Comparison of ENCODE assay signal across 23 cellular contexts in the genomic region with DNA sequence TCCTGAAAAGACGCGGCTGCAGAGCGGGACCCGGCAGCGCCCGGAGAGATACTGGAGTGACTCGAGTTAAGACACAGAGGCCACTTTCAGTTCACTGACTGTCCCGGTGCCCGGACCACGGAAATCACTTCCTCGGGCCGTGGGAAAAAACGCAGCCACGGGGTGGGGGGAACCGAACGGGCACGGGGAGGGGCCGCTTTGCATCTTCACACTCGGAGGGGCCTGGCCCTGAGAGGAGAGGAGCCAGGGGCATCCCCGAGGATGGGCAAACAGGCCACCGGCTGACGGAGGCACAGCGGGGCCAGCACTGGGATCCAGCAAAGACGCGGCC.
A peak's percentile ranks its signal among the peaks of the same experiment; 100 is the strongest.
DNase-seq lines count a peak whose midpoint lies in the region; ATAC-seq and TF ChIP-seq lines count a peak whose summit lies in the region.
"Had no signal": no experiment of that assay in that cellular context is flagged by ENCODE, and none has a peak within 500 bp of the region (broad histone marks: within the 10 kb centered on the region; RNA-seq: fewer than 3 reads in every experiment).

No MANE protein-coding gene starts in this region.

- intact Hi-C loops in right cardiac atrium (cut with DNase I): no loop called here

- no peaks in the 10 kb centered on the region for H3K27me3 ChIP-seq in H9 (ENCODE audit: insufficient read depth, low read length)
- no peaks in the 10 kb centered on the region for H3K27me3 ChIP-seq in right cardiac atrium (ENCODE audit: control insufficient read depth, insufficient read depth)
- no peaks in the 10 kb centered on the region for H3K27me3 ChIP-seq in trophoblast cell (ENCODE audit: insufficient read depth, low read length)
- H3K27me3 ChIP-seq: cardiac muscle cell had no signal

- H3K79me1 ChIP-seq in H9 (ENCODE audit: insufficient read depth, low read depth, low read length, poor library complexity, severe bottlenecking) (no peaks in the 10 kb centered on the region), trophoblast cell (ENCODE audit: low read length) (no peaks in the 10 kb centered on the region)

- H3K4ac ChIP-seq in H9 (ENCODE audit: low read depth, low read length) (no peak overlapping the region), trophoblast cell (ENCODE audit: low read depth, low read length) (no peak overlapping the region)

- H3K4me1 Mint-ChIP-seq in H9: peaks cover 4 to 24% of the 10 kb centered on the region in 2 experiments; a peak in 3 of 4 replicates
- H3K4me1 Mint-ChIP-seq: activated CD8-positive, alpha-beta memory T cell treated with anti-CD3 and anti-CD28 coated beads, Interleukin-2, amount 10 ng/mL, durations not matched to agents 7 days and 5 days had no signal

- DNase-seq in activated naive CD4-positive, alpha-beta T cell treated with anti-CD3 and anti-CD28 coated beads, Interleukin-2, amount 50 U/mL, for 16 hours: peak; percentile 6
- no peak for DNase-seq in activated naive CD4-positive, alpha-beta T cell (lab: John Stamatoyannopoulos, UW)
- DNase-seq in H9 (peak; percentile 27), right cardiac atrium (peak in 2 of 3 donors; percentile 34 to 51), AML-193 (lab: John Stamatoyannopoulos, UW) (no peak), trophoblast cell (no peak)
- peak; percentile 3 for DNase-seq in stimulated activated naive CD8-positive, alpha-beta T cell treated with anti-CD3 and anti-CD28 coated beads, Interleukin-15, Interleukin-2, amounts not matched to agents 100 U/mL and 50 U/mL, for 24 hours
- DNase-seq: activated CD8-positive, alpha-beta memory T cell treated with anti-CD3 and anti-CD28 coated beads, Interleukin-2, amount 10 ng/mL, durations not matched to agents 7 days and 5 days; activated effector memory CD4-positive, alpha-beta T cell treated with Interleukin-2 at 50 U/mL for 16 hours; amniotic stem cell; GDM1; HFFc6; NCI-H2081 treated with DMSO at 0.1 percent for 48 hours; NCI-H446 treated with DMSO at 0.1 percent for 48 hours; stimulated activated CD4-positive, alpha-beta T cell treated with anti-CD3 and anti-CD28 coated beads, Interleukin-12 subunit alpha, Interleukin-12 subunit beta, amount 100 ng/mL, for 4 hours had no signal

- H3K27ac ChIP-seq in H9 (ENCODE audit: insufficient read length, low read depth, low read length) (no peak overlapping the region), right cardiac atrium (ENCODE audit: low read length) (no peak overlapping the region), trophoblast cell (ENCODE audit: low read depth, low read length) (no peak overlapping the region)
- H3K27ac ChIP-seq: cardiac muscle cell, neural progenitor cell had no signal

- H3K9ac ChIP-seq in H9 (ENCODE audit: extremely low read depth, insufficient read length, low read length) (no peak overlapping the region), trophoblast cell (ENCODE audit: low read length) (no peak overlapping the region)
- H3K9ac ChIP-seq: neural progenitor cell had no signal

- H3K27ac Mint-ChIP-seq in H9: no peak overlapping the region; a peak in 1 of 7 replicates
- H3K27ac Mint-ChIP-seq: activated CD8-positive, alpha-beta memory T cell treated with anti-CD3 and anti-CD28 coated beads, Interleukin-2, amount 10 ng/mL, durations not matched to agents 7 days and 5 days; CD4-positive, alpha-beta T cell; HFFc6; neural progenitor cell had no signal

- no peak overlapping the region for H2BK15ac ChIP-seq in H9 (ENCODE audit: low read depth, low read length)

- no peak overlapping the region for H4K12ac ChIP-seq in trophoblast cell (ENCODE audit: low read depth, low read length)

- no peak overlapping the region for H3K56ac ChIP-seq in H9 (ENCODE audit: insufficient read length, low read depth, low read length)

- WGBS in H9 (ENCODE audit: extremely low coverage, insufficient read length, low lambda C conversion rate): no CpG with 5 or more reads among the region's 25 CpGs
- 84% methylated on average over 25 of the region's 25 CpGs for WGBS in right cardiac atrium
- WGBS in trophoblast cell (ENCODE audit: extremely low coverage, insufficient coverage, insufficient read length): no CpG with 5 or more reads among the region's 25 CpGs

- H3K4me2 ChIP-seq in H9 (ENCODE audit: insufficient read depth, insufficient read length, low read length) (no peak overlapping the region), trophoblast cell (ENCODE audit: low read length) (no peak overlapping the region)
- H3K4me2 ChIP-seq: neural progenitor cell had no signal

- H3K4me3 ChIP-seq in right cardiac atrium (ENCODE audit: low read length) (no peak overlapping the region), trophoblast cell (ENCODE audit: low read depth, low read length) (no peak overlapping the region)
- H3K4me3 ChIP-seq: cardiac muscle cell, neural progenitor cell had no signal

- no peak overlapping the region for H2BK12ac ChIP-seq in H9 (ENCODE audit: insufficient read length, low read depth, low read length)
- H2BK12ac ChIP-seq in trophoblast cell (ENCODE audit: low read length): no peak overlapping the region

- H3K23ac ChIP-seq in H9 (ENCODE audit: insufficient read length, low read depth, low read length) (no peak overlapping the region), trophoblast cell (ENCODE audit: low read length) (no peak overlapping the region)

- no peak overlapping the region for H3T11ph ChIP-seq in H9 (ENCODE audit: low read length)

- H2AFZ ChIP-seq in H9 (ENCODE audit: low read length) (no peak overlapping the region), trophoblast cell (ENCODE audit: insufficient read depth, low read length, poor library complexity) (no peak overlapping the region)
- H2AFZ ChIP-seq: neural progenitor cell had no signal

- H4K5ac ChIP-seq in H9 (ENCODE audit: insufficient read length, low read depth, low read length): no peak overlapping the region

- no peak for TF ChIP-seq CTCF in H9 (conservative IDR thresholded peaks at IDR 0.05)

- H3K23me2 ChIP-seq in H9 (ENCODE audit: insufficient read length, low read depth, low read length, poor library complexity, severe bottlenecking): peaks cover 5% of the 10 kb centered on the region

- H3K27me3 Mint-ChIP-seq in H9 (ENCODE audit: low read depth): peaks cover 18% of the 10 kb centered on the region
- H3K27me3 Mint-ChIP-seq: activated CD8-positive, alpha-beta memory T cell treated with anti-CD3 and anti-CD28 coated beads, Interleukin-2, amount 10 ng/mL, durations not matched to agents 7 days and 5 days; CD4-positive, alpha-beta T cell had no signal

- H3K14ac ChIP-seq in H9 (ENCODE audit: insufficient read depth, low read length): no peak overlapping the region
- H3K14ac ChIP-seq in trophoblast cell (ENCODE audit: low read length): no peak overlapping the region

- H2BK5ac ChIP-seq in H9 (ENCODE audit: insufficient read length, low read length) (no peak overlapping the region), trophoblast cell (ENCODE audit: low read depth, low read length, poor library complexity) (no peak overlapping the region)

- H3K9me3 ChIP-seq in H9 (ENCODE audit: control insufficient read depth, low read depth, low read length) (no peaks in the 10 kb centered on the region), right cardiac atrium (ENCODE audit: control insufficient read depth, low read length) (no peaks in the 10 kb centered on the region), trophoblast cell (ENCODE audit: insufficient read depth, low read depth, low read length) (no peaks in the 10 kb centered on the region)

- no peak for ATAC-seq in right cardiac atrium
- no peak for ATAC-seq in stimulated activated naive CD8-positive, alpha-beta T cell treated with anti-CD3 and anti-CD28 coated beads, Interleukin-15, Interleukin-2, amounts not matched to agents 100 U/mL and 50 U/mL, for 24 hours
- no peak for ATAC-seq in HG03175 (IDR thresholded peaks at IDR 0.05; ENCODE audit: unreplicated experiment)
- ATAC-seq: activated CD4-positive, CD25-positive, alpha-beta regulatory T cell treated with anti-CD3 and anti-CD28 coated beads, Interleukin-2, amount 50 U/mL, for 24 hours; activated CD8-positive, alpha-beta memory T cell treated with anti-CD3 and anti-CD28 coated beads, Interleukin-2, amount 10 ng/mL, durations not matched to agents 7 days and 5 days; esophagus mucosa; left colon; Panc1 had no signal

- H3K36me3 ChIP-seq in trophoblast cell (ENCODE audit: control insufficient read depth in 1 of 2, insufficient read depth in 2 of 2, low read length in 2 of 2): no peaks in the 10 kb centered on the region
- H3K36me3 ChIP-seq: cardiac muscle cell, neural progenitor cell had no signal

- H4K20me1 ChIP-seq in H9 (ENCODE audit: control insufficient read depth, insufficient read depth, insufficient read length): no peaks in the 10 kb centered on the region

- no peak overlapping the region for H4K8ac ChIP-seq in H9 (replicated peaks; ENCODE audit: insufficient read length, low read depth, low read length)
- no peak overlapping the region for H4K8ac ChIP-seq in trophoblast cell (ENCODE audit: low read depth, low read length)

- H2AK5ac ChIP-seq in H9 (ENCODE audit: insufficient read length, low read length) (no peak overlapping the region), trophoblast cell (ENCODE audit: low read length) (no peak overlapping the region)

- no peak overlapping the region for H2BK20ac ChIP-seq in H9 (ENCODE audit: low read depth, low read length, poor library complexity, severe bottlenecking)

- no peak overlapping the region for H2BK120ac ChIP-seq in H9 (ENCODE audit: low read depth, low read length, poor library complexity, severe bottlenecking)
- H2BK120ac ChIP-seq in trophoblast cell (ENCODE audit: insufficient read depth, low read length, poor library complexity): no peak overlapping the region

- no peak overlapping the region for H4K91ac ChIP-seq in H9 (ENCODE audit: insufficient read length, low read depth, low read length)
- H4K91ac ChIP-seq in trophoblast cell (ENCODE audit: low read depth, low read length): no peak overlapping the region

- peaks cover 0 to 1% (median 0%) of the 10 kb centered on the region in 3 experiments; a peak in 1 of 7 replicates for H3K36me3 Mint-ChIP-seq in H9 (ENCODE audit: insufficient read depth in 1 of 3, low read depth in 3 of 3)
- H3K36me3 Mint-ChIP-seq: activated CD8-positive, alpha-beta memory T cell treated with anti-CD3 and anti-CD28 coated beads, Interleukin-2, amount 10 ng/mL, durations not matched to agents 7 days and 5 days; neural progenitor cell had no signal

- H3K79me2 ChIP-seq in H9 (ENCODE audit: insufficient read depth, low read length) (no peaks in the 10 kb centered on the region), trophoblast cell (ENCODE audit: control insufficient read depth, insufficient read depth, low read length, poor library complexity) (no peaks in the 10 kb centered on the region)

- H3K4me1 ChIP-seq in H9 (ENCODE audit: insufficient read depth, low read length) (no peaks in the 10 kb centered on the region), right cardiac atrium (ENCODE audit: control insufficient read depth, insufficient read depth, low read length) (no peaks in the 10 kb centered on the region), trophoblast cell (ENCODE audit: control insufficient read depth in 1 of 2, insufficient read depth in 2 of 2, low read length in 2 of 2) (peaks cover 5 to 7% of the 10 kb centered on the region in 2 experiments)

- no peaks in the 10 kb centered on the region; a peak in 2 of 5 replicates for H3K9me3 Mint-ChIP-seq in H9
- H3K9me3 Mint-ChIP-seq: CD4-positive, alpha-beta T cell; HFFc6; neural progenitor cell had no signal

- H3K18ac ChIP-seq in H9 (ENCODE audit: insufficient read length, low read depth, low read length): no peak overlapping the region
- H3K18ac ChIP-seq in trophoblast cell (ENCODE audit: low read length): no peak overlapping the region

- H3K4me3 Mint-ChIP-seq in H9: no peak overlapping the region
- H3K4me3 Mint-ChIP-seq: activated CD8-positive, alpha-beta memory T cell treated with anti-CD3 and anti-CD28 coated beads, Interleukin-2, amount 10 ng/mL, durations not matched to agents 7 days and 5 days; CD4-positive, alpha-beta T cell; HFFc6; neural progenitor cell had no signal

Comparison
In these comparisons a context has a peak if more than half of its experiments do, and no peak if none do; other contexts are left out.
1. DNase-seq: peak in activated naive CD4-positive, alpha-beta T cell treated with anti-CD3 and anti-CD28 coated beads, Interleukin-2, amount 50 U/mL, for 16 hours (single experiment), H9 (single experiment), right cardiac atrium (2 of 3) and stimulated activated naive CD8-positive, alpha-beta T cell treated with anti-CD3 and anti-CD28 coated beads, Interleukin-15, Interleukin-2, amounts not matched to agents 100 U/mL and 50 U/mL, for 24 hours (single experiment); none in activated naive CD4-positive, alpha-beta T cell (0 of 4), AML-193 (0 of 2) and trophoblast cell (0 of 2).